ENCODE assay signal across 9 cellular contexts in genomic region chr14:92659765-92660561, GRCh38.
A peak's percentile ranks its signal among the peaks of the same experiment; 100 is the strongest.
DNase-seq lines count a peak whose midpoint lies in the region; ATAC-seq and TF ChIP-seq lines count a peak whose summit lies in the region.
"Had no signal": no experiment of that assay in that cellular context is flagged by ENCODE, and none has a peak within 500 bp of the region (broad histone marks: within the 10 kb centered on the region; RNA-seq: fewer than 3 reads in every experiment).

No MANE protein-coding gene starts in this region.

- H3T11ph ChIP-seq in H9 (ENCODE audit: low read length): no peak overlapping the region

- H2BK15ac ChIP-seq in H9 (ENCODE audit: low read depth, low read length): no peak overlapping the region

- H3K23ac ChIP-seq in H9 (ENCODE audit: insufficient read length, low read depth, low read length): no peak overlapping the region

- TF ChIP-seq POLR2A in stomach (IDR thresholded peaks at IDR 0.05): no peak

- H3K27ac ChIP-seq in HL-60 (replicated peaks) (peak overlapping the region; percentile 85), left ventricle myocardium inferior (replicated peaks) (peak overlapping the region; percentile 75), stomach (peak overlapping the region in 4 of 5 donors; percentile 82 to 90 (median 84)), H9 (ENCODE audit: insufficient read length, low read depth, low read length) (no peak overlapping the region)

- H4K8ac ChIP-seq in H9 (replicated peaks; ENCODE audit: insufficient read length, low read depth, low read length): no peak overlapping the region

- no peak for TF ChIP-seq CTCF in HL-60 (IDR thresholded peaks at IDR 0.05; ENCODE audit: insufficient read depth, low read length)
- no peak for TF ChIP-seq CTCF in activated B cell treated with CpG ODN at 0.5 μM for 24 hours (IDR thresholded peaks at IDR 0.05)
- TF ChIP-seq CTCF in left ventricle myocardium inferior (IDR thresholded peaks at IDR 0.05; ENCODE audit: borderline replicate concordance): no peak
- TF ChIP-seq CTCF in stomach (IDR thresholded peaks at IDR 0.05): no peak
- no peak for TF ChIP-seq CTCF in H9 (conservative IDR thresholded peaks at IDR 0.05)

- no peak overlapping the region for H2AK5ac ChIP-seq in H9 (ENCODE audit: insufficient read length, low read length)

- H3K27ac Mint-ChIP-seq in activated B cell treated with CpG ODN at 0.5 μM for 24 hours (peak overlapping the region; percentile 74), H9 (no peak overlapping the region; a peak in 1 of 7 replicates)

- H2BK120ac ChIP-seq in H9 (ENCODE audit: low read depth, low read length, poor library complexity, severe bottlenecking): no peak overlapping the region

- no peaks in the 10 kb centered on the region for H3K23me2 ChIP-seq in H9 (ENCODE audit: insufficient read length, low read depth, low read length, poor library complexity, severe bottlenecking)

- H3K9me3 Mint-ChIP-seq in activated B cell treated with CpG ODN at 0.5 μM for 24 hours: no peaks in the 10 kb centered on the region
- no peaks in the 10 kb centered on the region for H3K9me3 Mint-ChIP-seq in H9

- no peak overlapping the region for H3K18ac ChIP-seq in H9 (ENCODE audit: insufficient read length, low read depth, low read length)

- no peak overlapping the region for H3K14ac ChIP-seq in H9 (ENCODE audit: insufficient read depth, low read length)

- no peak overlapping the region for H3K4ac ChIP-seq in H9 (ENCODE audit: low read depth, low read length)

- CTCF ChIA-PET in activated B cell treated with CpG ODN at 0.5 μM for 24 hours (lab: Charles Lee): interaction anchor here (0.6 to 1.5 kb wide), 6 partner anchors 8 to 128 kb away, joined by 3 to 5 read pairs (median 4); no protein-coding TSS in a partner anchor

- H3K4me2 ChIP-seq in H9 (ENCODE audit: insufficient read depth, insufficient read length, low read length): no peak overlapping the region

- H3K4me3 ChIP-seq in HL-60 (replicated peaks; ENCODE audit: insufficient read depth, low read length): no peak overlapping the region
- no peak overlapping the region for H3K4me3 ChIP-seq in left ventricle myocardium inferior
- no peak overlapping the region for H3K4me3 ChIP-seq in stomach

- no peak overlapping the region for H4K5ac ChIP-seq in H9 (ENCODE audit: insufficient read length, low read depth, low read length)

- H3K36me3 Mint-ChIP-seq in activated B cell treated with CpG ODN at 0.5 μM for 24 hours (ENCODE audit: low read depth) (peaks cover 91% of the 10 kb centered on the region), H9 (ENCODE audit: insufficient read depth in 1 of 3, low read depth in 3 of 3) (peaks cover 0 to 3% (median 2%) of the 10 kb centered on the region in 3 experiments; a peak in 2 of 7 replicates)

- H3K9ac ChIP-seq in H9 (ENCODE audit: extremely low read depth, insufficient read length, low read length): no peak overlapping the region

- no peaks in the 10 kb centered on the region for H4K20me1 ChIP-seq in H9 (ENCODE audit: control insufficient read depth, insufficient read depth, insufficient read length)

- no peaks in the 10 kb centered on the region for H3K27me3 Mint-ChIP-seq in activated B cell treated with CpG ODN at 0.5 μM for 24 hours
- no peaks in the 10 kb centered on the region; the same call in 1 of the 2 replicates for H3K27me3 Mint-ChIP-seq in H9 (ENCODE audit: low read depth)

- H2BK20ac ChIP-seq in H9 (ENCODE audit: low read depth, low read length, poor library complexity, severe bottlenecking): no peak overlapping the region

- 62 to 76% (median 68%) methylated on average over 9 to 11 of the region's 11 CpGs for WGBS in stomach, 5 donors
- WGBS in H9 (ENCODE audit: extremely low coverage, insufficient read length, low lambda C conversion rate): no CpG with 5 or more reads among the region's 11 CpGs

- peak in 1 of 2 experiments; percentile 98 for DNase-seq in HL-60 (ENCODE audit: low read depth in 1 of 2, low spot score in 1 of 2)
- DNase-seq in activated B cell treated with CpG ODN at 0.5 μM for 24 hours: no peak
- DNase-seq in left ventricle myocardium inferior: peak; percentile 55
- DNase-seq in stomach: no peak
- DNase-seq in NCI-H748 treated with DMSO at 0.1 percent for 48 hours (lab: John Stamatoyannopoulos, UW): no peak
- no peak for DNase-seq in mesenteric fat pad (ENCODE audit: low spot score)
- no peak for DNase-seq in NCI-H446 (lab: John Stamatoyannopoulos, UW)
- no peak for DNase-seq in H9
- DNase-seq: activated CD4-positive, alpha-beta T cell treated with anti-CD3 and anti-CD28 coated beads for 4 hours had no signal

- H3K4me3 Mint-ChIP-seq in activated B cell treated with CpG ODN at 0.5 μM for 24 hours: peak overlapping the region; percentile 36
- H3K4me3 Mint-ChIP-seq in H9: no peak overlapping the region

- H4K91ac ChIP-seq in H9 (ENCODE audit: insufficient read length, low read depth, low read length): no peak overlapping the region

- H3K27me3 ChIP-seq in HL-60 (ENCODE audit: insufficient read depth, poor library complexity, severe bottlenecking): no peaks in the 10 kb centered on the region
- no peaks in the 10 kb centered on the region for H3K27me3 ChIP-seq in left ventricle myocardium inferior (ENCODE audit: low read depth)
- H3K27me3 ChIP-seq in stomach: no peaks in the 10 kb centered on the region
- H3K27me3 ChIP-seq in H9 (ENCODE audit: insufficient read depth, low read length): no peaks in the 10 kb centered on the region

- peak; percentile 67 for ATAC-seq in activated B cell treated with CpG ODN at 0.5 μM for 24 hours (ENCODE audit: low read depth)

- H2BK5ac ChIP-seq in H9 (ENCODE audit: insufficient read length, low read length): no peak overlapping the region

- no peaks in the 10 kb centered on the region for H3K79me2 ChIP-seq in H9 (ENCODE audit: insufficient read depth, low read length)

- H3K36me3 ChIP-seq in left ventricle myocardium inferior (peaks cover 20% of the 10 kb centered on the region), stomach (peaks cover 0 to 54% (median 36%) of the 10 kb centered on the region in 4 donors)

- POLR2A ChIA-PET in activated B cell treated with CpG ODN at 0.5 μM for 24 hours (lab: Charles Lee): interaction anchor here (0.8 to 3.7 kb wide), 8 partner anchors 8 to 89 kb away, joined by 3 to 28 read pairs (median 4); partner anchors contain the start of gene LGMN

- H3K79me1 ChIP-seq in H9 (ENCODE audit: insufficient read depth, low read depth, low read length, poor library complexity, severe bottlenecking): no peaks in the 10 kb centered on the region

- intact Hi-C loops in activated B cell treated with CpG ODN at 0.5 μM for 24 hours (cut with micrococcal nuclease) (loop anchor here (1.0 kb wide), 2 partner anchors 8 to 9 kb away; no protein-coding TSS in a partner anchor), left ventricle myocardium inferior (cut with micrococcal nuclease) (no loop called here), stomach (cut with DNase I; ENCODE audit: low total_unique reads) (no loop called here)

- no peak overlapping the region for H3K56ac ChIP-seq in H9 (ENCODE audit: insufficient read length, low read depth, low read length)

- H2BK12ac ChIP-seq in H9 (ENCODE audit: insufficient read length, low read depth, low read length): no peak overlapping the region

- peaks cover 49% of the 10 kb centered on the region for H3K4me1 ChIP-seq in left ventricle myocardium inferior
- H3K4me1 ChIP-seq in stomach: peaks cover 0 to 44% (median 0%) of the 10 kb centered on the region in 4 donors
- no peaks in the 10 kb centered on the region for H3K4me1 ChIP-seq in H9 (ENCODE audit: insufficient read depth, low read length)

- H3K9me3 ChIP-seq in left ventricle myocardium inferior (replicated peaks): no peaks in the 10 kb centered on the region
- no peaks in the 10 kb centered on the region for H3K9me3 ChIP-seq in stomach
- no peaks in the 10 kb centered on the region for H3K9me3 ChIP-seq in H9 (ENCODE audit: control insufficient read depth, low read depth, low read length)

- H2AFZ ChIP-seq in H9 (ENCODE audit: low read length): no peak overlapping the region

- H3K4me1 Mint-ChIP-seq in activated B cell treated with CpG ODN at 0.5 μM for 24 hours: peaks cover 97% of the 10 kb centered on the region
- H3K4me1 Mint-ChIP-seq in H9: peaks cover 6 to 14% of the 10 kb centered on the region in 2 experiments

- no peak for TF ChIP-seq EP300 in stomach (IDR thresholded peaks at IDR 0.05)
